ENCODE assay signal across 10 cellular contexts in genomic region chr5:96651948-96652753, GRCh38. TPM values are rescaled to one million over a fixed set of nuclear protein-coding genes. Genes with fewer than 3 reads are reported as not detected.
DNase-seq lines count a peak whose midpoint lies in the region; ATAC-seq and TF ChIP-seq lines count a peak whose summit lies in the region.
"Had no signal": no experiment of that assay in that cellular context is flagged by ENCODE, and none has a peak within 500 bp of the region (broad histone marks: within the 10 kb centered on the region; RNA-seq: fewer than 3 reads in every experiment).

No MANE protein-coding gene starts in this region.

- no peak overlapping the region for H3K27ac ChIP-seq in dorsolateral prefrontal cortex
- H3K27ac ChIP-seq in prostate gland: no peak overlapping the region
- no peak overlapping the region for H3K27ac ChIP-seq in vagina

- H3K9me3 ChIP-seq in prostate gland (no peaks in the 10 kb centered on the region), vagina (no peaks in the 10 kb centered on the region)

- no peaks in the 10 kb centered on the region for H3K9me3 Mint-ChIP-seq in activated naive CD4-positive, alpha-beta T cell treated with anti-CD3 and anti-CD28 coated beads for 36 hours
- no peaks in the 10 kb centered on the region for H3K9me3 Mint-ChIP-seq in activated T-helper 17 cell treated with anti-CD3 and anti-CD28 coated beads, Interleukin-2, amount 50 U/mL, for 72 hours
- H3K9me3 Mint-ChIP-seq: activated T-cell treated with anti-CD3 and anti-CD28 coated beads, Interleukin-2, amount 50 U/mL, for 72 hours had no signal

- peaks cover 8% of the 10 kb centered on the region for H3K4me1 Mint-ChIP-seq in activated naive CD4-positive, alpha-beta T cell treated with anti-CD3 and anti-CD28 coated beads for 36 hours (ENCODE audit: low read depth)
- peaks cover 20% of the 10 kb centered on the region for H3K4me1 Mint-ChIP-seq in activated T-helper 17 cell treated with anti-CD3 and anti-CD28 coated beads, Interleukin-2, amount 50 U/mL, for 72 hours

- peak; percentile 14 for DNase-seq in activated naive CD4-positive, alpha-beta T cell treated with anti-CD3 and anti-CD28 coated beads for 36 hours
- DNase-seq in activated naive CD4-positive, alpha-beta T cell treated with Interleukin-2 at 50 U/mL for 16 hours: no peak
- DNase-seq in NCI-H510A (lab: John Stamatoyannopoulos, UW): peak; percentile 0
- DNase-seq in dorsolateral prefrontal cortex: no peak
- DNase-seq in retinal pigment epithelial cell (ENCODE audit: low read depth): no peak
- DNase-seq in prostate gland (ENCODE audit: low spot score): no peak
- no peak for DNase-seq in vagina (ENCODE audit: extremely low spot score in 2 of 2)
- DNase-seq: stimulated activated CD4-positive, alpha-beta T cell treated with anti-CD3 and anti-CD28 coated beads, Interleukin-12 subunit alpha, Interleukin-12 subunit beta, amount 100 ng/mL, for 4 hours had no signal

- CTCF ChIA-PET in activated naive CD4-positive, alpha-beta T cell treated with anti-CD3 and anti-CD28 coated beads for 36 hours (lab: Charles Lee): interaction anchor here (0.7 to 1.3 kb wide), 5 partner anchors 10 to 70 kb away, joined by 3 to 5 read pairs (median 3); partner anchors contain the start of gene CAST

- H3K27me3 Mint-ChIP-seq in activated naive CD4-positive, alpha-beta T cell treated with anti-CD3 and anti-CD28 coated beads for 36 hours (ENCODE audit: low read depth): peaks cover 8% of the 10 kb centered on the region
- peaks cover 14% of the 10 kb centered on the region for H3K27me3 Mint-ChIP-seq in activated T-helper 17 cell treated with anti-CD3 and anti-CD28 coated beads, Interleukin-2, amount 50 U/mL, for 72 hours

- no peaks in the 10 kb centered on the region for H3K36me3 Mint-ChIP-seq in activated naive CD4-positive, alpha-beta T cell treated with anti-CD3 and anti-CD28 coated beads for 36 hours (ENCODE audit: low read depth)
- H3K36me3 Mint-ChIP-seq in activated T-helper 17 cell treated with anti-CD3 and anti-CD28 coated beads, Interleukin-2, amount 50 U/mL, for 72 hours (ENCODE audit: low read depth): no peaks in the 10 kb centered on the region

- ATAC-seq in activated T-helper 17 cell treated with anti-CD3 and anti-CD28 coated beads, Interleukin-2, amount 50 U/mL, for 72 hours (replicated peaks): no peak

- 78% methylated on average over 4 of the region's 4 CpGs for WGBS in prostate gland

- intact Hi-C loops in activated naive CD4-positive, alpha-beta T cell treated with anti-CD3 and anti-CD28 coated beads for 36 hours (cut with micrococcal nuclease): no loop called here
- intact Hi-C loops in dorsolateral prefrontal cortex (cut with DNase I) (no loop called here), prostate gland (cut with DNase I) (loop anchor here (10.0 kb wide), 1 partner anchor 47 kb away; no protein-coding TSS in a partner anchor), vagina (cut with DNase I) (no loop called here)

- H3K4me1 ChIP-seq in prostate gland (replicated peaks): no peaks in the 10 kb centered on the region
- H3K4me1 ChIP-seq in vagina: peaks cover 23% of the 10 kb centered on the region

- H3K27me3 ChIP-seq in dorsolateral prefrontal cortex (no peaks in the 10 kb centered on the region), prostate gland (replicated peaks; ENCODE audit: insufficient read depth) (no peaks in the 10 kb centered on the region), vagina (no peaks in the 10 kb centered on the region)

- H3K36me3 ChIP-seq in prostate gland (no peaks in the 10 kb centered on the region), vagina (no peaks in the 10 kb centered on the region)

- TF ChIP-seq CTCF in dorsolateral prefrontal cortex (IDR thresholded peaks at IDR 0.05 in 54 of 56, conservative IDR thresholded peaks at IDR 0.05 in 2 of 56; ENCODE audit: low read depth in 1 of 56, partially characterized antibody in 56 of 56) (peak in 43 of 56 donors; percentile 6 to 57 (median 28)), retinal pigment epithelial cell (conservative IDR thresholded peaks at IDR 0.05; ENCODE audit: low read depth, low read length) (peak; percentile 54), prostate gland (IDR thresholded peaks at IDR 0.05) (no peak), vagina (IDR thresholded peaks at IDR 0.05) (no peak)

- TF ChIP-seq POLR2A in prostate gland (IDR thresholded peaks at IDR 0.05) (no peak), vagina (IDR thresholded peaks at IDR 0.05) (no peak)

- H3K4me3 Mint-ChIP-seq in activated naive CD4-positive, alpha-beta T cell treated with anti-CD3 and anti-CD28 coated beads for 36 hours: no peak overlapping the region
- no peak overlapping the region for H3K4me3 Mint-ChIP-seq in activated T-helper 17 cell treated with anti-CD3 and anti-CD28 coated beads, Interleukin-2, amount 50 U/mL, for 72 hours
- H3K4me3 Mint-ChIP-seq: activated T-cell treated with anti-CD3 and anti-CD28 coated beads, Interleukin-2, amount 50 U/mL, for 72 hours had no signal

- no peak overlapping the region for H3K4me3 ChIP-seq in dorsolateral prefrontal cortex
- H3K4me3 ChIP-seq in retinal pigment epithelial cell (ENCODE audit: low read length): no peak overlapping the region
- no peak overlapping the region for H3K4me3 ChIP-seq in prostate gland
- H3K4me3 ChIP-seq in vagina: no peak overlapping the region

- H3K27ac Mint-ChIP-seq in activated naive CD4-positive, alpha-beta T cell treated with anti-CD3 and anti-CD28 coated beads for 36 hours: no peak overlapping the region
- H3K27ac Mint-ChIP-seq in activated T-helper 17 cell treated with anti-CD3 and anti-CD28 coated beads, Interleukin-2, amount 50 U/mL, for 72 hours: no peak overlapping the region
- H3K27ac Mint-ChIP-seq: activated T-cell treated with anti-CD3 and anti-CD28 coated beads, Interleukin-2, amount 50 U/mL, for 72 hours had no signal

RNA-seq across cellular contexts. Expression of gene CAST, which starts 10.0 kb away (rescaled TPM):
- 100 to 1,000 TPM; 118 to 122 TPM for total RNA-seq in activated naive CD4-positive, alpha-beta T cell treated with anti-CD3 and anti-CD28 coated beads for 36 hours
- total RNA-seq in dorsolateral prefrontal cortex (100 to 1,000 TPM in 89 of 120 experiments, 10 to 100 TPM in 31; 82.9 to 179 (median 108) TPM), prostate gland (100 to 1,000 TPM; 251 to 256 TPM), vagina (309 TPM)
- 100 to 1,000 TPM; 165 to 229 TPM for total RNA-seq in activated T-helper 17 cell treated with anti-CD3 and anti-CD28 coated beads, Interleukin-2, amount 50 U/mL, for 72 hours

Comparison
In these comparisons a context has a peak if more than half of its experiments do, and no peak if none do; other contexts are left out.
1. DNase-seq: peak in activated naive CD4-positive, alpha-beta T cell treated with anti-CD3 and anti-CD28 coated beads for 36 hours (single experiment) and NCI-H510A (single experiment); none in activated naive CD4-positive, alpha-beta T cell treated with Interleukin-2 at 50 U/mL for 16 hours (single experiment), dorsolateral prefrontal cortex (0 of 10), retinal pigment epithelial cell (single experiment), prostate gland (single experiment) and vagina (0 of 2).
2. CTCF ChIP-seq: peak in dorsolateral prefrontal cortex (43 of 56) and retinal pigment epithelial cell (single experiment); none in prostate gland (0 of 4) and vagina (0 of 3).